In genomic region chrX:134797390-134797700, GRCh38 we compare ENCODE assay signal across 8 cellular contexts. TPM values are rescaled to one million over a fixed set of nuclear protein-coding genes. Genes with fewer than 3 reads are reported as not detected.
DNase-seq lines count a peak whose midpoint lies in the region; ATAC-seq and TF ChIP-seq lines count a peak whose summit lies in the region.

No MANE protein-coding gene starts in this region.

- intact Hi-C loops in activated T-helper 2 cell treated with anti-CD3 and anti-CD28 coated beads, Interferon-gamma antibody, Interleukin-2, Interleukin-4, amounts not matched to agents 10 μg/mL and 5 μg/mL and 100 μg/mL, durations not matched to agents 14 hours and 24 hours and 36 hours (cut with micrococcal nuclease), result no loop called here

- H3K36me3 Mint-ChIP-seq in activated T-cell treated with anti-CD3 and anti-CD28 coated beads, Interleukin-2, amount 50 U/mL, for 24 hours (ENCODE audit: low read depth), result peaks cover 24% of the 10 kb centered on the region
- H3K36me3 Mint-ChIP-seq in activated T-helper 2 cell treated with anti-CD3 and anti-CD28 coated beads, Interferon-gamma antibody, Interleukin-2, Interleukin-4, amounts not matched to agents 10 μg/mL and 5 μg/mL and 100 μg/mL, durations not matched to agents 14 hours and 24 hours and 36 hours (ENCODE audit: low read depth), result peaks cover 18% of the 10 kb centered on the region

- H3K4me1 ChIP-seq in thoracic aorta (ENCODE audit: control insufficient read depth in 1 of 2, low read depth in 2 of 2), result peaks cover 0 to 5% of the 10 kb centered on the region in 2 donors

- H3K4me3 ChIP-seq in kidney epithelial cell (ENCODE audit: low read depth, low read length) (peak overlapping the region; percentile 60), thoracic aorta (peak overlapping the region; percentile 72)

- no peaks in the 10 kb centered on the region for H3K27me3 ChIP-seq in kidney epithelial cell (ENCODE audit: control insufficient read depth, insufficient read depth, low read length)
- H3K27me3 ChIP-seq in thoracic aorta (replicated peaks; ENCODE audit: insufficient read depth), result no peaks in the 10 kb centered on the region

- H3K27me3 Mint-ChIP-seq in activated T-cell treated with anti-CD3 and anti-CD28 coated beads, Interleukin-2, amount 50 U/mL, for 24 hours, result peaks cover 30% of the 10 kb centered on the region
- no peaks in the 10 kb centered on the region for H3K27me3 Mint-ChIP-seq in activated T-helper 2 cell treated with anti-CD3 and anti-CD28 coated beads, Interferon-gamma antibody, Interleukin-2, Interleukin-4, amounts not matched to agents 10 μg/mL and 5 μg/mL and 100 μg/mL, durations not matched to agents 14 hours and 24 hours and 36 hours (ENCODE audit: low read depth)

- H3K27ac ChIP-seq in thoracic aorta, result no peak overlapping the region

- H3K4me3 Mint-ChIP-seq in activated T-cell treated with anti-CD3 and anti-CD28 coated beads, Interleukin-2, amount 50 U/mL, for 24 hours, result peak overlapping the region; percentile 88
- peak overlapping the region; percentile 94 for H3K4me3 Mint-ChIP-seq in activated T-helper 2 cell treated with anti-CD3 and anti-CD28 coated beads, Interferon-gamma antibody, Interleukin-2, Interleukin-4, amounts not matched to agents 10 μg/mL and 5 μg/mL and 100 μg/mL, durations not matched to agents 14 hours and 24 hours and 36 hours (ENCODE audit: low read depth)

- no peak for DNase-seq in activated T-cell treated with anti-CD3 and anti-CD28 coated beads, Interleukin-2, amount 50 U/mL, for 24 hours
- no peak for DNase-seq in activated T-cell treated with anti-CD3 and anti-CD28 coated beads for 4 hours
- no peak for DNase-seq in activated T-helper 2 cell treated with anti-CD3 and anti-CD28 coated beads, Interferon-gamma antibody, Interleukin-2, Interleukin-4, amounts not matched to agents 10 μg/mL and 5 μg/mL and 100 μg/mL, durations not matched to agents 14 hours and 24 hours and 36 hours (ENCODE audit: low spot score)
- no peak for DNase-seq in kidney epithelial cell (ENCODE audit: low read depth)
- no peak for DNase-seq in thoracic aorta (ENCODE audit: low spot score)
- DNase-seq in stimulated activated naive CD4-positive, alpha-beta T cell (lab: John Stamatoyannopoulos, UW), result no peak
- no peak for DNase-seq in hippocampal formation (lab: John Stamatoyannopoulos, UW)
- DNase-seq in D341Med (ENCODE audit: low spot score), result no peak

- H3K9me3 Mint-ChIP-seq in activated T-cell treated with anti-CD3 and anti-CD28 coated beads, Interleukin-2, amount 50 U/mL, for 24 hours, result no peaks in the 10 kb centered on the region
- H3K9me3 Mint-ChIP-seq in activated T-helper 2 cell treated with anti-CD3 and anti-CD28 coated beads, Interferon-gamma antibody, Interleukin-2, Interleukin-4, amounts not matched to agents 10 μg/mL and 5 μg/mL and 100 μg/mL, durations not matched to agents 14 hours and 24 hours and 36 hours, result no peaks in the 10 kb centered on the region

- ATAC-seq in thoracic aorta (ENCODE audit: insufficient number of reproducible peaks, low FRiP score, low read depth), result no peak

- TF ChIP-seq CTCF in kidney epithelial cell (IDR thresholded peaks at IDR 0.05; ENCODE audit: insufficient read depth, low read length, poor library complexity, severe bottlenecking) (no peak), thoracic aorta (IDR thresholded peaks at IDR 0.05) (no peak)

- H3K36me3 ChIP-seq in kidney epithelial cell (ENCODE audit: control insufficient read depth, insufficient read depth, low read length) (peaks cover 1% of the 10 kb centered on the region), thoracic aorta (no peaks in the 10 kb centered on the region)

- H3K27ac Mint-ChIP-seq in activated T-cell treated with anti-CD3 and anti-CD28 coated beads, Interleukin-2, amount 50 U/mL, for 24 hours, result peak overlapping the region; percentile 96
- H3K27ac Mint-ChIP-seq in activated T-helper 2 cell treated with anti-CD3 and anti-CD28 coated beads, Interferon-gamma antibody, Interleukin-2, Interleukin-4, amounts not matched to agents 10 μg/mL and 5 μg/mL and 100 μg/mL, durations not matched to agents 14 hours and 24 hours and 36 hours, result peak overlapping the region; percentile 94

- H3K9me3 ChIP-seq in thoracic aorta, result no peaks in the 10 kb centered on the region

- peaks cover 44% of the 10 kb centered on the region for H3K4me1 Mint-ChIP-seq in activated T-cell treated with anti-CD3 and anti-CD28 coated beads, Interleukin-2, amount 50 U/mL, for 24 hours (ENCODE audit: low read depth)
- peaks cover 33% of the 10 kb centered on the region for H3K4me1 Mint-ChIP-seq in activated T-helper 2 cell treated with anti-CD3 and anti-CD28 coated beads, Interferon-gamma antibody, Interleukin-2, Interleukin-4, amounts not matched to agents 10 μg/mL and 5 μg/mL and 100 μg/mL, durations not matched to agents 14 hours and 24 hours and 36 hours (ENCODE audit: low read depth)

RNA-seq across cellular contexts. Expression of gene PABIR2, which starts 0.3 kb away (rescaled TPM):
- 34.8 and 39.4 TPM in 2 replicates for total RNA-seq in activated T-helper 2 cell treated with anti-CD3 and anti-CD28 coated beads, Interferon-gamma antibody, Interleukin-2, Interleukin-4, amounts not matched to agents 10 μg/mL and 5 μg/mL and 100 μg/mL, durations not matched to agents 14 hours and 24 hours and 36 hours
- total RNA-seq in kidney epithelial cell (7.9 and 12.9 TPM in 2 replicates), thoracic aorta (10 to 100 TPM; 22.9 to 25.7 TPM)
